ENCODE assay signal across 8 cellular contexts in genomic region chr11:72069787-72070251, GRCh38. TPM values are rescaled to one million over a fixed set of nuclear protein-coding genes. Genes with fewer than 3 reads are reported as not detected.
DNase-seq lines count a peak whose midpoint lies in the region; ATAC-seq lines count a peak whose summit lies in the region.

No MANE protein-coding gene starts in this region.

- 48% methylated on average over 2 of the region's 2 CpGs for WGBS in HUES64

- CTCF ChIA-PET in activated CD8-positive, alpha-beta memory T cell treated with anti-CD3 and anti-CD28 coated beads, Interleukin-2, amount 10 ng/mL, durations not matched to agents 7 days and 5 days (lab: Charles Lee) = interaction anchor here (1.5 to 2.0 kb wide), 2 partner anchors 9 to 18 kb away, joined by 5 read pairs; no protein-coding TSS in a partner anchor

- peaks cover 25% of the 10 kb centered on the region for H3K36me3 ChIP-seq in HUES64 (ENCODE audit: insufficient read depth, low read length)

- intact Hi-C loops in left cardiac atrium (cut with DNase I) = no loop called here

- peaks cover 36% of the 10 kb centered on the region for H3K36me3 Mint-ChIP-seq in activated CD8-positive, alpha-beta memory T cell treated with anti-CD3 and anti-CD28 coated beads, Interleukin-2, amount 10 ng/mL, durations not matched to agents 7 days and 5 days
- peaks cover 14% of the 10 kb centered on the region for H3K36me3 Mint-ChIP-seq in activated naive CD8-positive, alpha-beta T cell treated with anti-CD3 and anti-CD28 coated beads, Interleukin-2, amount 50 U/mL, for 24 hours (ENCODE audit: low read depth)

- no peak for ATAC-seq in activated CD8-positive, alpha-beta memory T cell treated with anti-CD3 and anti-CD28 coated beads, Interleukin-2, amount 10 ng/mL, durations not matched to agents 7 days and 5 days
- ATAC-seq in activated naive CD8-positive, alpha-beta T cell treated with anti-CD3 and anti-CD28 coated beads, Interleukin-2, amount 50 U/mL, for 24 hours = peak; percentile 73
- peak; percentile 96 to 100 for ATAC-seq in left cardiac atrium

- H3K9me3 Mint-ChIP-seq in activated CD8-positive, alpha-beta memory T cell treated with anti-CD3 and anti-CD28 coated beads, Interleukin-2, amount 10 ng/mL, durations not matched to agents 7 days and 5 days (ENCODE audit: low read depth) = no peaks in the 10 kb centered on the region
- no peaks in the 10 kb centered on the region for H3K9me3 Mint-ChIP-seq in activated naive CD8-positive, alpha-beta T cell treated with anti-CD3 and anti-CD28 coated beads, Interleukin-2, amount 50 U/mL, for 24 hours

- peaks cover 38% of the 10 kb centered on the region for H3K4me1 ChIP-seq in HUES64 (ENCODE audit: insufficient read depth, low read length)

- no peaks in the 10 kb centered on the region for H3K27me3 ChIP-seq in HUES64 (ENCODE audit: insufficient read depth, low read length)

- H3K4me3 Mint-ChIP-seq in activated CD8-positive, alpha-beta memory T cell treated with anti-CD3 and anti-CD28 coated beads, Interleukin-2, amount 10 ng/mL, durations not matched to agents 7 days and 5 days = no peak overlapping the region
- no peak overlapping the region for H3K4me3 Mint-ChIP-seq in activated naive CD8-positive, alpha-beta T cell treated with anti-CD3 and anti-CD28 coated beads, Interleukin-2, amount 50 U/mL, for 24 hours

- no peak overlapping the region for H3K4me3 ChIP-seq in HUES64 (ENCODE audit: low read length)

- H3K4me1 Mint-ChIP-seq in activated CD8-positive, alpha-beta memory T cell treated with anti-CD3 and anti-CD28 coated beads, Interleukin-2, amount 10 ng/mL, durations not matched to agents 7 days and 5 days = peaks cover 53% of the 10 kb centered on the region
- peaks cover 41% of the 10 kb centered on the region for H3K4me1 Mint-ChIP-seq in activated naive CD8-positive, alpha-beta T cell treated with anti-CD3 and anti-CD28 coated beads, Interleukin-2, amount 50 U/mL, for 24 hours

- H3K27me3 Mint-ChIP-seq in activated CD8-positive, alpha-beta memory T cell treated with anti-CD3 and anti-CD28 coated beads, Interleukin-2, amount 10 ng/mL, durations not matched to agents 7 days and 5 days = no peaks in the 10 kb centered on the region
- no peaks in the 10 kb centered on the region for H3K27me3 Mint-ChIP-seq in activated naive CD8-positive, alpha-beta T cell treated with anti-CD3 and anti-CD28 coated beads, Interleukin-2, amount 50 U/mL, for 24 hours

- no peak for DNase-seq in activated CD8-positive, alpha-beta memory T cell treated with anti-CD3 and anti-CD28 coated beads, Interleukin-2, amount 10 ng/mL, durations not matched to agents 7 days and 5 days
- DNase-seq in activated CD8-positive, alpha-beta memory T cell treated with anti-CD3 and anti-CD28 coated beads for 24 hours = no peak
- no peak for DNase-seq in activated naive CD8-positive, alpha-beta T cell treated with anti-CD3 and anti-CD28 coated beads, Interleukin-2, amount 50 U/mL, for 24 hours
- DNase-seq in left cardiac atrium (peak; percentile 89), pulmonary artery endothelial cell (ENCODE audit: low read depth, low spot score) (peak; percentile 44), NCI-H748 (lab: John Stamatoyannopoulos, UW; ENCODE audit: unreplicated experiment) (no peak)
- no peak for DNase-seq in activated CD8-positive, alpha-beta memory T cell treated with anti-CD3 and anti-CD28 coated beads, Interleukin-2, amount 50 U/mL, for 48 hours

- H3K9ac ChIP-seq in HUES64 (ENCODE audit: low read depth, low read length) = no peak overlapping the region

- H3K27ac ChIP-seq in HUES64 (ENCODE audit: low read depth, low read length) = peak overlapping the region; percentile 4; the same call in 1 of the 2 replicates

- peak overlapping the region; percentile 52 for H3K27ac Mint-ChIP-seq in activated CD8-positive, alpha-beta memory T cell treated with anti-CD3 and anti-CD28 coated beads, Interleukin-2, amount 10 ng/mL, durations not matched to agents 7 days and 5 days
- peak overlapping the region; percentile 20 for H3K27ac Mint-ChIP-seq in activated naive CD8-positive, alpha-beta T cell treated with anti-CD3 and anti-CD28 coated beads, Interleukin-2, amount 50 U/mL, for 24 hours

- H3K9me3 ChIP-seq in HUES64 (ENCODE audit: insufficient read depth, low read depth, low read length) = no peaks in the 10 kb centered on the region

RNA-seq across cellular contexts. Expression of gene NUMA1, which starts 10.5 kb away (rescaled TPM):
- total RNA-seq in activated CD8-positive, alpha-beta memory T cell treated with anti-CD3 and anti-CD28 coated beads, Interleukin-2, amount 10 ng/mL, durations not matched to agents 7 days and 5 days = 100 to 1,000 TPM; 156 to 221 TPM
- 71.4 TPM for polyA plus RNA-seq in HUES64 (2013, experiment 1 of 2)
- 75.6 TPM for polyA plus RNA-seq in HUES64 (2013, experiment 2 of 2)
- 10 to 100 TPM; 73.3 to 86.7 TPM for total RNA-seq in left cardiac atrium
- total RNA-seq in pulmonary artery endothelial cell = 130 and 140 TPM in 2 replicates

RNA-seq across cellular contexts. Expression of gene LRRC51, which starts 10.8 kb away (rescaled TPM):
- total RNA-seq in activated CD8-positive, alpha-beta memory T cell treated with anti-CD3 and anti-CD28 coated beads, Interleukin-2, amount 10 ng/mL, durations not matched to agents 7 days and 5 days = 1 to 10 TPM; 4.0 to 9.2 TPM
- 5.0 TPM for polyA plus RNA-seq in HUES64 (2013, experiment 1 of 2)
- 6.4 TPM for polyA plus RNA-seq in HUES64 (2013, experiment 2 of 2)
- total RNA-seq in left cardiac atrium = 1 to 10 TPM; 3.9 to 5.0 TPM
- total RNA-seq in pulmonary artery endothelial cell = 2.6 and 3.5 TPM in 2 replicates

RNA-seq across cellular contexts. Expression of gene LAMTOR1, which starts 33.3 kb away (rescaled TPM):
- total RNA-seq in activated CD8-positive, alpha-beta memory T cell treated with anti-CD3 and anti-CD28 coated beads, Interleukin-2, amount 10 ng/mL, durations not matched to agents 7 days and 5 days = 10 to 100 TPM; 63.4 to 66.5 TPM
- polyA plus RNA-seq in HUES64 (2013, experiment 1 of 2) = 118 TPM
- polyA plus RNA-seq in HUES64 (2013, experiment 2 of 2) = 114 TPM
- total RNA-seq in left cardiac atrium (10 to 100 TPM; 76.4 to 88.0 TPM), pulmonary artery endothelial cell (110 and 113 TPM in 2 replicates)

RNA-seq across cellular contexts. Expression of gene TOMT, which starts 35.9 kb away (rescaled TPM):
- total RNA-seq in activated CD8-positive, alpha-beta memory T cell treated with anti-CD3 and anti-CD28 coated beads, Interleukin-2, amount 10 ng/mL, durations not matched to agents 7 days and 5 days = under 1 TPM in 1 of 2 experiments, not detected in 1; 0.23 TPM
- not detected for polyA plus RNA-seq in HUES64 (2013, experiment 1 of 2)
- polyA plus RNA-seq in HUES64 (2013, experiment 2 of 2) = not detected
- total RNA-seq in left cardiac atrium = not detected
- total RNA-seq in pulmonary artery endothelial cell = not detected in 2 replicates

RNA-seq across cellular contexts. Expression of gene ANAPC15, which starts 42.7 kb away (rescaled TPM):
- 10 to 100 TPM; 53.8 to 63.6 TPM for total RNA-seq in activated CD8-positive, alpha-beta memory T cell treated with anti-CD3 and anti-CD28 coated beads, Interleukin-2, amount 10 ng/mL, durations not matched to agents 7 days and 5 days
- 55.2 TPM for polyA plus RNA-seq in HUES64 (2013, experiment 1 of 2)
- 65.1 TPM for polyA plus RNA-seq in HUES64 (2013, experiment 2 of 2)
- total RNA-seq in left cardiac atrium = 10 to 100 TPM; 43.3 to 45.0 TPM
- total RNA-seq in pulmonary artery endothelial cell = 26.3 and 26.8 TPM in 2 replicates

Comparison
In these comparisons a context has a peak if more than half of its experiments do, and no peak if none do; other contexts are left out.
1. DNase-seq: peak in left cardiac atrium (single experiment) and pulmonary artery endothelial cell (single experiment); none in activated CD8-positive, alpha-beta memory T cell treated with anti-CD3 and anti-CD28 coated beads, Interleukin-2, amount 10 ng/mL, durations not matched to agents 7 days and 5 days (single experiment), activated CD8-positive, alpha-beta memory T cell treated with anti-CD3 and anti-CD28 coated beads for 24 hours (single experiment), activated naive CD8-positive, alpha-beta T cell treated with anti-CD3 and anti-CD28 coated beads, Interleukin-2, amount 50 U/mL, for 24 hours (single experiment), NCI-H748 (single experiment) and activated CD8-positive, alpha-beta memory T cell treated with anti-CD3 and anti-CD28 coated beads, Interleukin-2, amount 50 U/mL, for 48 hours (single experiment).